In the genomic region with DNA sequence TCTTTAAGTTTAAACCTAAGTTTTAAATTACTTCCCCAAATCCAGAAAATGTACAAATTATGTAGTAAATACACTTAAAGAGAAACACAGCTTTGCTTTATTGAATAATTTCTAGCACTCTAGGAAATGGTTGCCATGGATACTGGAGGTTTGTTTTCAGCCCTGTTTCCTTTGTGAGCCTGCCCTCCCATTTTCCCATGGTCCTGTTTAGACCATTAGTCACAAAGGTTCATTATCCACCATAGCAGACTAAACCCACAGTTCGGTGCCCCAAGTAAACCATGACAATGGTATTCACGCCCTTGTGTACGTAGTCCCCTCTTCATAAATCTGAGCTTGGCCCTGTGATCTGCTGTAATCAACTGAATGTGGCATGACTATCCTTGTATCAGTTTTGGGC, we compare ENCODE assay signal across 1 cellular context.
TF ChIP-seq lines count a peak whose summit lies in the region.

No MANE protein-coding gene starts in this region.

TF ChIP-seq in HepG2, 621 proteins besides CTCF, POLR2A, EP300 and RAD21 (continued from another document):
- TF ChIP-seq, protein P1, sequence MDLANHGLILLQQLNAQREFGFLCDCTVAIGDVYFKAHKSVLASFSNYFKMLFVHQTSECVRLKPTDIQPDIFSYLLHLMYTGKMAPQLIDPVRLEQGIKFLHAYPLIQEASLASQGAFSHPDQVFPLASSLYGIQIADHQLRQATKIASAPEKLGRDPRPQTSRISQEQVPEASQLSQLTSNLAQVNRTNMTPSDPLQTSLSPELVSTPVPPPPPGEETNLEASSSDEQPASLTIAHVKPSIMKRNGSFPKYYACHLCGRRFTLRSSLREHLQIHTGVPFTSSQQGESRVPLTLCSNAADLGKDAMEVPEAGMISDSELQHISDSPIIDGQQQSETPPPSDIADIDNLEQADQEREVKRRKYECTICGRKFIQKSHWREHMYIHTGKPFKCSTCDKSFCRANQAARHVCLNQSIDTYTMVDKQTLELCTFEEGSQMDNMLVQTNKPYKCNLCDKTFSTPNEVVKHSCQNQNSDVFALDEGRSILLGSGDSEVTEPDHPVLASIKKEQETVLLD (CRISPR knock-in tag; IDR thresholded peaks at IDR 0.05; ENCODE audit: low read depth) = no peak
- TF ChIP-seq RBM22 (optimal IDR thresholded peaks at IDR 0.05; ENCODE audit: low read length) = no peak
- TF ChIP-seq, protein P2, sequence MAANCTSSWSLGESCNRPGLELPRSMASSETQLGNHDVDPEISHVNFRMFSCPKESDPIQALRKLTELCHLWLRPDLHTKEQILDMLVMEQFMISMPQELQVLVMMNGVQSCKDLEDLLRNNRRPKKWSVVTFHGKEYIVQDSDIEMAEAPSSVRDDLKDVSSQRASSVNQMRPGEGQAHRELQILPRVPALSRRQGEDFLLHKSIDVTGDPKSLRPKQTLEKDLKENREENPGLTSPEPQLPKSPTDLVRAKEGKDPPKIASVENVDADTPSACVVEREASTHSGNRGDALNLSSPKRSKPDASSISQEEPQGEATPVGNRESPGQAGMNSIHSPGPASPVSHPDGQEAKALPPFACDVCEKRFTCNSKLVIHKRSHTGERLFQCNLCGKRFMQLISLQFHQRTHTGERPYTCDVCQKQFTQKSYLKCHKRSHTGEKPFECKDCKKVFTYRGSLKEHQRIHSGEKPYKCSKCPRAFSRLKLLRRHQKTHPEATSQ (CRISPR knock-in tag; IDR thresholded peaks at IDR 0.05; ENCODE audit: borderline replicate concordance) = no peak
- no peak for TF ChIP-seq ZNF510 (CRISPR knock-in tag; IDR thresholded peaks at IDR 0.05; ENCODE audit: low read depth)
- TF ChIP-seq POLR2G (IDR thresholded peaks at IDR 0.05; ENCODE audit: low read depth, low read length) = no peak
- no peak for TF ChIP-seq ZNF737 (CRISPR knock-in tag; IDR thresholded peaks at IDR 0.05; ENCODE audit: borderline replicate concordance)
- no peak for TF ChIP-seq MBNL3 (CRISPR knock-in tag; conservative IDR thresholded peaks at IDR 0.05)
- TF ChIP-seq, protein P3, sequence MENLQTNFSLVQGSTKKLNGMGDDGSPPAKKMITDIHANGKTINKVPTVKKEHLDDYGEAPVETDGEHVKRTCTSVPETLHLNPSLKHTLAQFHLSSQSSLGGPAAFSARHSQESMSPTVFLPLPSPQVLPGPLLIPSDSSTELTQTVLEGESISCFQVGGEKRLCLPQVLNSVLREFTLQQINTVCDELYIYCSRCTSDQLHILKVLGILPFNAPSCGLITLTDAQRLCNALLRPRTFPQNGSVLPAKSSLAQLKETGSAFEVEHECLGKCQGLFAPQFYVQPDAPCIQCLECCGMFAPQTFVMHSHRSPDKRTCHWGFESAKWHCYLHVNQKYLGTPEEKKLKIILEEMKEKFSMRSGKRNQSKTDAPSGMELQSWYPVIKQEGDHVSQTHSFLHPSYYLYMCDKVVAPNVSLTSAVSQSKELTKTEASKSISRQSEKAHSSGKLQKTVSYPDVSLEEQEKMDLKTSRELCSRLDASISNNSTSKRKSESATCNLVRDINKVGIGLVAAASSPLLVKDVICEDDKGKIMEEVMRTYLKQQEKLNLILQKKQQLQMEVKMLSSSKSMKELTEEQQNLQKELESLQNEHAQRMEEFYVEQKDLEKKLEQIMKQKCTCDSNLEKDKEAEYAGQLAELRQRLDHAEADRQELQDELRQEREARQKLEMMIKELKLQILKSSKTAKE (CRISPR knock-in tag; IDR thresholded peaks at IDR 0.05; ENCODE audit: borderline replicate concordance) = no peak
- TF ChIP-seq, protein P4, sequence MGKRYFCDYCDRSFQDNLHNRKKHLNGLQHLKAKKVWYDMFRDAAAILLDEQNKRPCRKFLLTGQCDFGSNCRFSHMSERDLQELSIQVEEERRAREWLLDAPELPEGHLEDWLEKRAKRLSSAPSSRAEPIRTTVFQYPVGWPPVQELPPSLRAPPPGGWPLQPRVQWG (CRISPR knock-in tag; IDR thresholded peaks at IDR 0.05; ENCODE audit: borderline replicate concordance, low read depth) = no peak
- TF ChIP-seq, protein P5, sequence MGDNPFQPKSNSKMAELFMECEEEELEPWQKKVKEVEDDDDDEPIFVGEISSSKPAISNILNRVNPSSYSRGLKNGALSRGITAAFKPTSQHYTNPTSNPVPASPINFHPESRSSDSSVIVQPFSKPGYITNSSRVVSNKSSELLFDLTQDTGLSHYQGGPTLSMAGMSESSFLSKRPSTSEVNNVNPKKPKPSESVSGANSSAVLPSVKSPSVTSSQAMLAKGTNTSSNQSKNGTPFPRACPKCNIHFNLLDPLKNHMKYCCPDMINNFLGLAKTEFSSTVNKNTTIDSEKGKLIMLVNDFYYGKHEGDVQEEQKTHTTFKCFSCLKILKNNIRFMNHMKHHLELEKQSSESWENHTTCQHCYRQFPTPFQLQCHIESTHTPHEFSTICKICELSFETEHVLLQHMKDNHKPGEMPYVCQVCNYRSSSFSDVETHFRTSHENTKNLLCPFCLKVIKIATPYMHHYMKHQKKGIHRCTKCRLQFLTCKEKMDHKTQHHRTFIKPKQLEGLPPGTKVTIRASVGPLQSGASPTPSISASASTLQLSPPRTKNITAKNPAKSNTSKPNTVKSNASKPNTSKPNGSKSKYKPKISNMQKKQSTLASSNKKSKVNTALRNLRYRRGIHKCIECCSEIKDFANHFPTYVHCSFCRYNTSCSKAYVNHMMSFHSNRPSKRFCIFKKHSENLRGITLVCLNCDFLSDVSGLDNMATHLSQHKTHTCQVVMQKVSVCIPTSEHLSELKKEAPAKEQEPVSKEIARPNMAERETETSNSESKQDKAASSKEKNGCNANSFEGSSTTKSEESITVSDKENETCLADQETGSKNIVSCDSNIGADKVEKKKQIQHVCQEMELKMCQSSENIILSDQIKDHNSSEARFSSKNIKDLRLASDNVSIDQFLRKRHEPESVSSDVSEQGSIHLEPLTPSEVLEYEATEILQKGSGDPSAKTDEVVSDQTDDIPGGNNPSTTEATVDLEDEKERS (CRISPR knock-in tag; IDR thresholded peaks at IDR 0.05) = no peak
- TF ChIP-seq, protein P6, sequence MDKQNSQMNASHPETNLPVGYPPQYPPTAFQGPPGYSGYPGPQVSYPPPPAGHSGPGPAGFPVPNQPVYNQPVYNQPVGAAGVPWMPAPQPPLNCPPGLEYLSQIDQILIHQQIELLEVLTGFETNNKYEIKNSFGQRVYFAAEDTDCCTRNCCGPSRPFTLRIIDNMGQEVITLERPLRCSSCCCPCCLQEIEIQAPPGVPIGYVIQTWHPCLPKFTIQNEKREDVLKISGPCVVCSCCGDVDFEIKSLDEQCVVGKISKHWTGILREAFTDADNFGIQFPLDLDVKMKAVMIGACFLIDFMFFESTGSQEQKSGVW (CRISPR knock-in tag; IDR thresholded peaks at IDR 0.05; ENCODE audit: borderline replicate concordance) = no peak
- TF ChIP-seq, protein P7, sequence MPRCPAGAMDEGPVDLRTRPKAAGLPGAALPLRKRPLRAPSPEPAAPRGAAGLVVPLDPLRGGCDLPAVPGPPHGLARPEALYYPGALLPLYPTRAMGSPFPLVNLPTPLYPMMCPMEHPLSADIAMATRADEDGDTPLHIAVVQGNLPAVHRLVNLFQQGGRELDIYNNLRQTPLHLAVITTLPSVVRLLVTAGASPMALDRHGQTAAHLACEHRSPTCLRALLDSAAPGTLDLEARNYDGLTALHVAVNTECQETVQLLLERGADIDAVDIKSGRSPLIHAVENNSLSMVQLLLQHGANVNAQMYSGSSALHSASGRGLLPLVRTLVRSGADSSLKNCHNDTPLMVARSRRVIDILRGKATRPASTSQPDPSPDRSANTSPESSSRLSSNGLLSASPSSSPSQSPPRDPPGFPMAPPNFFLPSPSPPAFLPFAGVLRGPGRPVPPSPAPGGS (CRISPR knock-in tag; IDR thresholded peaks at IDR 0.05) = no peak
- no peak for TF ChIP-seq SRY (CRISPR knock-in tag; IDR thresholded peaks at IDR 0.05)
- TF ChIP-seq ETV6 (CRISPR knock-in tag; conservative IDR thresholded peaks at IDR 0.05) = no peak
- TF ChIP-seq GTF3A (CRISPR knock-in tag; conservative IDR thresholded peaks at IDR 0.05) = no peak
